Comparison of ENCODE assay signal across 13 cellular contexts in the genomic region with DNA sequence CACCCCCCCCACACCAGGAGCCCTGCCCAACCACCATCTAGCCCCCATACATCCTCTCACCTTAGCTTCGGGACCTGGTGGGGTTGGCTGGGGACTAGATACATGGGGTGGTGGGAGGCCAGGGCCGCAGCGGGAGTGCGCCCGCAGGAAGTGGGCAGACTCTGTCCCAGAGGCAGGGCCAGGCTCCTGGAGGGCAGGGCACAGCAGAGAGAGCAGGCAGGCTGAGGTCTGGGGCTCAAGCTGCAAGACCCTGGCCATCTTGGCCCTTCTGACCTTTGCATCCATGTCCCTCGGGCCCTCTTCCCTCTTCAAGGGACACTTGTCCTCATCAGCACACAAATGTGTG. TPM values are rescaled to one million over a fixed set of nuclear protein-coding genes. Genes with fewer than 3 reads are reported as not detected.
DNase-seq lines count a peak whose midpoint lies in the region; ATAC-seq and TF ChIP-seq lines count a peak whose summit lies in the region.
"Had no signal": no experiment of that assay in that cellular context is flagged by ENCODE, and none has a peak within 500 bp of the region (broad histone marks: within the 10 kb centered on the region; RNA-seq: fewer than 3 reads in every experiment).

No MANE protein-coding gene starts in this region.

- H3K9me3 ChIP-seq in CD4-positive, CD25-positive, alpha-beta regulatory T cell (ENCODE audit: control insufficient read depth in 2 of 2, low read length in 2 of 2), result no peaks in the 10 kb centered on the region
- no peaks in the 10 kb centered on the region for H3K9me3 ChIP-seq in naive thymus-derived CD4-positive, alpha-beta T cell (ENCODE audit: control insufficient read depth in 2 of 3, low read length in 3 of 3)
- H3K9me3 ChIP-seq: left ventricle myocardium inferior, right atrium auricular region, testis had no signal

- H3K4me3 Mint-ChIP-seq in CD4-positive, CD25-positive, alpha-beta regulatory T cell, result peak overlapping the region in 3 of 4 donors; percentile 47 to 75 (median 68)
- H3K4me3 Mint-ChIP-seq in activated CD8-positive, alpha-beta T cell treated with anti-CD3 and anti-CD28 coated beads for 36 hours, result no peak overlapping the region
- no peak overlapping the region for H3K4me3 Mint-ChIP-seq in naive thymus-derived CD4-positive, alpha-beta T cell

- H3K27me3 ChIP-seq in CD4-positive, CD25-positive, alpha-beta regulatory T cell (ENCODE audit: control insufficient read depth, insufficient read depth, low read length), result no peaks in the 10 kb centered on the region
- H3K27me3 ChIP-seq in naive thymus-derived CD4-positive, alpha-beta T cell (ENCODE audit: control insufficient read depth in 2 of 2, insufficient read depth in 2 of 2, low read length in 2 of 2), result no peaks in the 10 kb centered on the region
- H3K27me3 ChIP-seq: right atrium auricular region, testis had no signal

- peaks cover 0 to 53% (median 24%) of the 10 kb centered on the region in 4 donors for H3K4me1 Mint-ChIP-seq in CD4-positive, CD25-positive, alpha-beta regulatory T cell
- peaks cover 20% of the 10 kb centered on the region for H3K4me1 Mint-ChIP-seq in activated CD8-positive, alpha-beta T cell treated with anti-CD3 and anti-CD28 coated beads for 36 hours (ENCODE audit: low read depth)
- peaks cover 16 to 43% (median 25%) of the 10 kb centered on the region in 7 donors for H3K4me1 Mint-ChIP-seq in naive thymus-derived CD4-positive, alpha-beta T cell

- H3K9me3 Mint-ChIP-seq in CD4-positive, CD25-positive, alpha-beta regulatory T cell, result no peaks in the 10 kb centered on the region
- H3K9me3 Mint-ChIP-seq in activated CD8-positive, alpha-beta T cell treated with anti-CD3 and anti-CD28 coated beads for 36 hours, result no peaks in the 10 kb centered on the region
- H3K9me3 Mint-ChIP-seq in naive thymus-derived CD4-positive, alpha-beta T cell, result peaks cover 0 to 4% (median 0%) of the 10 kb centered on the region in 11 donors

- intact Hi-C loops in activated CD8-positive, alpha-beta T cell treated with anti-CD3 and anti-CD28 coated beads for 36 hours (cut with micrococcal nuclease), result loop anchor here (10.0 kb wide), 1 partner anchor 271 kb away; a partner anchor contains a TSS
- intact Hi-C loops in naive thymus-derived CD4-positive, alpha-beta T cell (cut with micrococcal nuclease), result loop anchor here (10.0 kb wide), 4 partner anchors 171 to 571 kb away; a partner anchor contains a TSS

- no peak overlapping the region for H3K27ac ChIP-seq in CD4-positive, CD25-positive, alpha-beta regulatory T cell (ENCODE audit: insufficient read depth, low read length, poor library complexity, severe bottlenecking)
- no peak overlapping the region for H3K27ac ChIP-seq in naive thymus-derived CD4-positive, alpha-beta T cell (ENCODE audit: low read depth, low read length)
- H3K27ac ChIP-seq: left ventricle myocardium inferior, right atrium auricular region, testis had no signal

- H3K36me3 Mint-ChIP-seq in CD4-positive, CD25-positive, alpha-beta regulatory T cell, result no peaks in the 10 kb centered on the region
- H3K36me3 Mint-ChIP-seq in activated CD8-positive, alpha-beta T cell treated with anti-CD3 and anti-CD28 coated beads for 36 hours (ENCODE audit: low read depth), result peaks cover 3% of the 10 kb centered on the region
- H3K36me3 Mint-ChIP-seq in naive thymus-derived CD4-positive, alpha-beta T cell, result peaks cover 0 to 4% (median 0%) of the 10 kb centered on the region in 5 donors

- peaks cover 47% of the 10 kb centered on the region for H3K4me1 ChIP-seq in CD4-positive, CD25-positive, alpha-beta regulatory T cell (ENCODE audit: control insufficient read depth, insufficient read depth, low read length, poor library complexity, severe bottlenecking)
- H3K4me1 ChIP-seq in naive thymus-derived CD4-positive, alpha-beta T cell (ENCODE audit: control insufficient read depth in 2 of 2, insufficient read depth in 2 of 2, low read length in 2 of 2), result peaks cover 20 to 26% of the 10 kb centered on the region in 2 donors

- H3K4me3 ChIP-seq in CD4-positive, CD25-positive, alpha-beta regulatory T cell (ENCODE audit: low read depth, low read length), result no peak overlapping the region
- no peak overlapping the region for H3K4me3 ChIP-seq in naive thymus-derived CD4-positive, alpha-beta T cell (ENCODE audit: low read length)
- H3K4me3 ChIP-seq: left ventricle myocardium inferior, right atrium auricular region, testis had no signal

- no peak for DNase-seq in CD4-positive, CD25-positive, alpha-beta regulatory T cell
- DNase-seq in activated CD8-positive, alpha-beta T cell treated with anti-CD3 and anti-CD28 coated beads for 36 hours, result no peak
- DNase-seq in naive thymus-derived CD4-positive, alpha-beta T cell, result no peak
- DNase-seq in MV-4-11 (lab: John Stamatoyannopoulos, UW) (no peak), GM13977 (ENCODE audit: low spot score) (no peak)
- DNase-seq: activated gamma-delta T cell treated with Interleukin-2 at 50 U/mL for 16 hours; effector CD4-positive, alpha-beta T cell; left ventricle myocardium inferior; NCI-H1436 treated with DMSO at 0.1 percent for 48 hours; testis had no signal

- CTCF ChIA-PET in activated CD8-positive, alpha-beta T cell treated with anti-CD3 and anti-CD28 coated beads for 36 hours (lab: Charles Lee), result interaction anchor here (0.6 to 14.7 kb wide), 16 partner anchors 8 to 377 kb away, joined by 3 to 154 read pairs (median 5); a partner anchor contains a TSS
- CTCF ChIA-PET in naive thymus-derived CD4-positive, alpha-beta T cell (lab: Charles Lee), result interaction anchor here (0.6 to 3.1 kb wide), 2 partner anchors 143 to 423 kb away, joined by 3 to 17 read pairs; no protein-coding TSS in a partner anchor

- H3K27ac Mint-ChIP-seq in CD4-positive, CD25-positive, alpha-beta regulatory T cell, result peak overlapping the region in 2 of 3 donors; percentile 49 to 94
- H3K27ac Mint-ChIP-seq in activated CD8-positive, alpha-beta T cell treated with anti-CD3 and anti-CD28 coated beads for 36 hours, result no peak overlapping the region
- peak overlapping the region in 5 of 9 donors; percentile 29 to 79 (median 76) for H3K27ac Mint-ChIP-seq in naive thymus-derived CD4-positive, alpha-beta T cell

- POLR2A ChIA-PET in activated CD8-positive, alpha-beta T cell treated with anti-CD3 and anti-CD28 coated beads for 36 hours (lab: Charles Lee), result interaction anchor here (0.7 to 2.1 kb wide), 3 partner anchors 14 to 418 kb away, joined by 4 to 13 read pairs (median 5); no protein-coding TSS in a partner anchor
- POLR2A ChIA-PET in naive thymus-derived CD4-positive, alpha-beta T cell (lab: Charles Lee), result interaction anchor here (0.5 to 2.0 kb wide), 8 partner anchors 10 to 126 kb away, joined by 3 to 6 read pairs (median 4); a partner anchor contains a TSS

- ATAC-seq in CD4-positive, CD25-positive, alpha-beta regulatory T cell (ENCODE audit: low read depth in 2 of 2), result no peak
- ATAC-seq in activated CD8-positive, alpha-beta T cell treated with anti-CD3 and anti-CD28 coated beads for 36 hours, result no peak
- ATAC-seq in naive thymus-derived CD4-positive, alpha-beta T cell, result no peak
- no peak for ATAC-seq in HG03135 (IDR thresholded peaks at IDR 0.05; ENCODE audit: unreplicated experiment)
- ATAC-seq: HCT116 had no signal

- peaks cover 4% of the 10 kb centered on the region for H3K27me3 Mint-ChIP-seq in CD4-positive, CD25-positive, alpha-beta regulatory T cell
- H3K27me3 Mint-ChIP-seq in activated CD8-positive, alpha-beta T cell treated with anti-CD3 and anti-CD28 coated beads for 36 hours, result no peaks in the 10 kb centered on the region
- no peaks in the 10 kb centered on the region for H3K27me3 Mint-ChIP-seq in naive thymus-derived CD4-positive, alpha-beta T cell

- in situ Hi-C loops in GM13977 (cut with MboI; ENCODE audit: low pct_unique_long_range_greater_than_20kb, low sequenced_read_pairs, unreplicated experiment), result no loop called here

- TF ChIP-seq CTCF in activated CD8-positive, alpha-beta T cell treated with anti-CD3 and anti-CD28 coated beads for 36 hours (IDR thresholded peaks at IDR 0.05), result peak; percentile 12
- no peak for TF ChIP-seq CTCF in GM13977 (IDR thresholded peaks at IDR 0.05; ENCODE audit: extremely low read depth, insufficient read depth, missing control alignments)

- no peaks in the 10 kb centered on the region for H3K36me3 ChIP-seq in CD4-positive, CD25-positive, alpha-beta regulatory T cell (ENCODE audit: control insufficient read depth, insufficient read depth, low read length)
- H3K36me3 ChIP-seq in naive thymus-derived CD4-positive, alpha-beta T cell (ENCODE audit: control insufficient read depth in 2 of 3, insufficient read depth in 3 of 3, low read length in 3 of 3), result peaks cover 0 to 7% (median 0%) of the 10 kb centered on the region in 3 experiments
- H3K36me3 ChIP-seq: right atrium auricular region had no signal

RNA-seq across cellular contexts. Expression of a gene that starts 2.7 kb away (rescaled TPM):
- total RNA-seq in CD4-positive, CD25-positive, alpha-beta regulatory T cell, result 2.4 TPM
- polyA plus RNA-seq in CD4-positive, CD25-positive, alpha-beta regulatory T cell, result 1 to 10 TPM in 3 of 4 donors, under 1 TPM in 1; 0.65 to 2.9 (median 1.5) TPM
- 1 to 10 TPM; 8.4 to 8.9 TPM for total RNA-seq in activated CD8-positive, alpha-beta T cell treated with anti-CD3 and anti-CD28 coated beads for 36 hours
- 1 to 10 TPM; 4.9 to 8.3 (median 7.8) TPM for total RNA-seq in naive thymus-derived CD4-positive, alpha-beta T cell
- polyA plus RNA-seq in naive thymus-derived CD4-positive, alpha-beta T cell, result 1 to 10 TPM; 1.1 to 2.5 TPM

RNA-seq across cellular contexts. Expression of a gene that starts 2.8 kb away (rescaled TPM):
- 3.2 TPM for total RNA-seq in CD4-positive, CD25-positive, alpha-beta regulatory T cell
- 1 to 10 TPM; 3.9 to 6.8 (median 6.0) TPM for polyA plus RNA-seq in CD4-positive, CD25-positive, alpha-beta regulatory T cell
- total RNA-seq in activated CD8-positive, alpha-beta T cell treated with anti-CD3 and anti-CD28 coated beads for 36 hours, result 1 to 10 TPM; 2.8 to 4.7 TPM
- 1 to 10 TPM; 4.3 to 6.4 (median 4.7) TPM for total RNA-seq in naive thymus-derived CD4-positive, alpha-beta T cell
- polyA plus RNA-seq in naive thymus-derived CD4-positive, alpha-beta T cell, result 1 to 10 TPM; 3.5 to 5.7 TPM

RNA-seq across cellular contexts. Expression of a gene that starts 3.1 kb away (rescaled TPM):
- total RNA-seq in CD4-positive, CD25-positive, alpha-beta regulatory T cell, result 6.2 TPM
- polyA plus RNA-seq in CD4-positive, CD25-positive, alpha-beta regulatory T cell, result 10 to 100 TPM; 14.4 to 19.9 (median 18.2) TPM
- total RNA-seq in activated CD8-positive, alpha-beta T cell treated with anti-CD3 and anti-CD28 coated beads for 36 hours, result 1 to 10 TPM; 6.3 to 7.2 TPM
- total RNA-seq in naive thymus-derived CD4-positive, alpha-beta T cell, result 10 to 100 TPM in 1 of 5 experiments, 1 to 10 TPM in 4; 4.5 to 11.2 (median 4.7) TPM
- polyA plus RNA-seq in naive thymus-derived CD4-positive, alpha-beta T cell, result 10 to 100 TPM in 1 of 2 donors, 1 to 10 TPM in 1; 9.3 to 15.1 TPM

RNA-seq across cellular contexts. Expression of a gene that starts 3.8 kb away (rescaled TPM):
- total RNA-seq in CD4-positive, CD25-positive, alpha-beta regulatory T cell, result 28.7 TPM
- polyA plus RNA-seq in CD4-positive, CD25-positive, alpha-beta regulatory T cell, result 10 to 100 TPM; 29.5 to 36.7 (median 32.5) TPM
- 10 to 100 TPM; 50.8 to 53.7 TPM for total RNA-seq in activated CD8-positive, alpha-beta T cell treated with anti-CD3 and anti-CD28 coated beads for 36 hours
- 10 to 100 TPM; 29.3 to 44.1 (median 34.4) TPM for total RNA-seq in naive thymus-derived CD4-positive, alpha-beta T cell
- polyA plus RNA-seq in naive thymus-derived CD4-positive, alpha-beta T cell, result 10 to 100 TPM; 25.4 to 33.2 TPM

RNA-seq across cellular contexts. Expression of a gene that starts 18.9 kb away (rescaled TPM):
- 156 TPM for total RNA-seq in CD4-positive, CD25-positive, alpha-beta regulatory T cell
- polyA plus RNA-seq in CD4-positive, CD25-positive, alpha-beta regulatory T cell, result 10 to 100 TPM in 3 of 4 donors, 1 to 10 TPM in 1; 9.2 to 20.7 (median 12.9) TPM
- total RNA-seq in activated CD8-positive, alpha-beta T cell treated with anti-CD3 and anti-CD28 coated beads for 36 hours, result 100 to 1,000 TPM; 151 to 155 TPM
- 100 to 1,000 TPM; 140 to 245 (median 215) TPM for total RNA-seq in naive thymus-derived CD4-positive, alpha-beta T cell
- 10 to 100 TPM; 12.7 to 28.7 TPM for polyA plus RNA-seq in naive thymus-derived CD4-positive, alpha-beta T cell

Comparison
In these comparisons a context has a peak if more than half of its experiments do, and no peak if none do; other contexts are left out.
1. H3K4me3 Mint-ChIP-seq: peak in CD4-positive, CD25-positive, alpha-beta regulatory T cell (3 of 4); none in activated CD8-positive, alpha-beta T cell treated with anti-CD3 and anti-CD28 coated beads for 36 hours (single experiment) and naive thymus-derived CD4-positive, alpha-beta T cell (0 of 10).